Comparison of ENCODE assay signal across 14 cellular contexts in genomic region chr16:81642943-81643342, GRCh38.
"Had no signal": no experiment of that assay in that cellular context is flagged by ENCODE, and none has a peak within 500 bp of the region (broad histone marks: within the 10 kb centered on the region; RNA-seq: fewer than 3 reads in every experiment).

No MANE protein-coding gene starts in this region.

- H3K9ac ChIP-seq: parathyroid adenoma had no signal

- H3K4me1 ChIP-seq: ascending aorta, parathyroid adenoma had no signal

- H3K27ac ChIP-seq: ascending aorta, coronary artery, heart left ventricle, parathyroid adenoma, stomach, thoracic aorta, WERI-Rb-1 had no signal

- H3K9me3 ChIP-seq: ascending aorta, heart left ventricle, stomach, thoracic aorta had no signal

- H3K36me3 ChIP-seq: ascending aorta, thoracic aorta, WERI-Rb-1 had no signal

- H3K27me3 ChIP-seq: ascending aorta, heart left ventricle, stomach had no signal

- H2AFZ ChIP-seq: parathyroid adenoma had no signal

- DNase-seq: activated CD4-positive, alpha-beta T cell treated with anti-CD3 and anti-CD28 coated beads for 48 hours; activated effector memory CD4-positive, alpha-beta T cell treated with anti-CD3 and anti-CD28 coated beads, Interleukin-2, amount 50 U/mL, for 16 hours; effector CD8-positive, alpha-beta T cell; heart left ventricle; stimulated activated CD4-positive, alpha-beta T cell treated with anti-CD3 and anti-CD28 coated beads, Interleukin-15, amount 100 ng/mL, for 24 hours; stimulated activated CD4-positive, alpha-beta T cell treated with anti-CD3 and anti-CD28 coated beads, Interleukin-4, amount 100 ng/mL, for 24 hours; stomach; WERI-Rb-1 had no signal

- ATAC-seq: heart left ventricle had no signal

- H3K4me3 ChIP-seq: ascending aorta, coronary artery, heart left ventricle, stomach, thoracic aorta had no signal

- FAIRE-seq: frontal cortex, urothelium cell line had no signal
